ENCODE assay signal across 15 cellular contexts in the genomic region with DNA sequence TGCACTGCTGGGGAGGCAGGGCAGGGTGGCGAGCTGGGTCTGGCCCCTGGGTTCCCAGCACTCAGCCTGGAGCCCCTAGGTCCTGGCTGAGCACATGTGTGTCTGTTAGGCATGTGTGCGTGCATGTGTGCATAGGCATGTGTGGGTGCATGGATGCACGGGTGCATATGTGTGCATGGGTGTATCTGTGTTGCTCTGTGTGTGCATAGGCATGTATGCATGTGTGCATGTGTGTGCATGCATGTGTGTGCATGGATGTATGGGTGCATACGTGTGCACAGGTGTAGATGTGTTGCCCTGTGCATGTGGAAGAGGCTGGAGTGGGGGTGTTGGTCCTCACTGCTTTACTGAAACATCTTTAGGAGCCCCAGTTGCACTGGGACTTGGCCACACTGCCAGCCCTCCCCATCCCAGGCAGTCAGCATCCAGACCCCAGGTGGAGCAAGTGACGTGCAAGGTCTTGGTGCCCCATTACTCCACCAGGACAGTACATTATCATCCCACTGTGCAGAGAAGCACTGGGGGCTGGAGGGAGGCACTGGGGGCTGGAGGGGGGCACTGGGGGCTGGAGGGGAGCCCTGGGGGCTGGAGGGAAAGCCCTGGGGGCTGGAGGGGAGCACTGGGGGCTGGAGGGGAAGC. TPM values are rescaled to one million over a fixed set of nuclear protein-coding genes. Genes with fewer than 3 reads are reported as not detected.
A peak's percentile ranks its signal among the peaks of the same experiment; 100 is the strongest.
DNase-seq lines count a peak whose midpoint lies in the region; ATAC-seq and TF ChIP-seq lines count a peak whose summit lies in the region.
"Had no signal": no experiment of that assay in that cellular context is flagged by ENCODE, and none has a peak within 500 bp of the region (broad histone marks: within the 10 kb centered on the region; RNA-seq: fewer than 3 reads in every experiment).

No MANE protein-coding gene starts in this region.

- no peaks in the 10 kb centered on the region for H3K79me2 ChIP-seq in SK-N-SH (ENCODE audit: insufficient read depth)

- 64% methylated on average over 5 of the region's 5 CpGs for WGBS in SK-N-SH (ENCODE audit: low lambda C conversion rate)

- TF ChIP-seq RAD21 in SK-N-SH (IDR thresholded peaks at IDR 0.05; ENCODE audit: low read length) = no peak

- H4K20me1 ChIP-seq in SK-N-SH (ENCODE audit: insufficient read depth) = no peaks in the 10 kb centered on the region

- no peaks in the 10 kb centered on the region for H3K9me3 Mint-ChIP-seq in activated T-cell treated with anti-CD3 and anti-CD28 coated beads, Interleukin-2, amount 50 U/mL, for 24 hours
- no peaks in the 10 kb centered on the region for H3K9me3 Mint-ChIP-seq in stimulated activated effector memory CD8-positive, alpha-beta T cell treated with anti-CD3 and anti-CD28 coated beads, Interleukin-12 subunit alpha, Interleukin-12 subunit beta, amount 100 ng/mL, for 72 hours
- H3K9me3 Mint-ChIP-seq: activated B cell treated with CpG ODN at 0.5 μM for 24 hours; activated T-helper 2 cell treated with anti-CD3 and anti-CD28 coated beads, Interferon-gamma antibody, Interleukin-2, Interleukin-4, amounts not matched to agents 10 μg/mL and 5 μg/mL and 100 μg/mL, durations not matched to agents 14 hours and 24 hours and 36 hours; memory B cell had no signal

- intact Hi-C loops in sciatic nerve (cut with DNase I) = no loop called here

- H3K9me2 ChIP-seq in SK-N-SH = no peaks in the 10 kb centered on the region

- peak overlapping the region; percentile 50 for H3K27ac Mint-ChIP-seq in activated T-cell treated with anti-CD3 and anti-CD28 coated beads, Interleukin-2, amount 50 U/mL, for 24 hours
- peak overlapping the region; percentile 14 for H3K27ac Mint-ChIP-seq in stimulated activated effector memory CD8-positive, alpha-beta T cell treated with anti-CD3 and anti-CD28 coated beads, Interleukin-12 subunit alpha, Interleukin-12 subunit beta, amount 100 ng/mL, for 72 hours
- H3K27ac Mint-ChIP-seq: activated B cell treated with CpG ODN at 0.5 μM for 24 hours; activated T-helper 2 cell treated with anti-CD3 and anti-CD28 coated beads, Interferon-gamma antibody, Interleukin-2, Interleukin-4, amounts not matched to agents 10 μg/mL and 5 μg/mL and 100 μg/mL, durations not matched to agents 14 hours and 24 hours and 36 hours; memory B cell had no signal

- H3K27me3 ChIP-seq in SK-N-SH (ENCODE audit: insufficient read depth) (no peaks in the 10 kb centered on the region), WERI-Rb-1 (ENCODE audit: insufficient read depth, low read depth, severe bottlenecking) (no peaks in the 10 kb centered on the region)
- H3K27me3 ChIP-seq: SJCRH30 had no signal

- peaks cover 15% of the 10 kb centered on the region for H3K4me1 Mint-ChIP-seq in activated T-cell treated with anti-CD3 and anti-CD28 coated beads, Interleukin-2, amount 50 U/mL, for 24 hours (ENCODE audit: low read depth)
- H3K4me1 Mint-ChIP-seq in stimulated activated effector memory CD8-positive, alpha-beta T cell treated with anti-CD3 and anti-CD28 coated beads, Interleukin-12 subunit alpha, Interleukin-12 subunit beta, amount 100 ng/mL, for 72 hours = peaks cover 24% of the 10 kb centered on the region

- no peak for TF ChIP-seq CTCF in SK-N-SH (IDR thresholded peaks at IDR 0.05)
- TF ChIP-seq CTCF in WERI-Rb-1 (IDR thresholded peaks at IDR 0.05; ENCODE audit: low read depth, low read length) = no peak

- POLR2A ChIA-PET in SK-N-SH (lab: Yijun Ruan, JAX) = no interaction called here

- H3F3A ChIP-seq in SK-N-SH (replicated peaks; ENCODE audit: insufficient read depth) = peaks cover 15% of the 10 kb centered on the region

- no peak for ATAC-seq in stimulated activated effector memory CD8-positive, alpha-beta T cell treated with anti-CD3 and anti-CD28 coated beads, Interleukin-12 subunit alpha, Interleukin-12 subunit beta, amount 100 ng/mL, for 72 hours
- ATAC-seq in esophagus mucosa (no peak), sciatic nerve (no peak)

- H3K4me3 ChIP-seq in SK-N-SH (ENCODE audit: low read depth in 2 of 2, low read length in 1 of 2) = no peak overlapping the region; a peak in 1 of 4 replicates
- H3K4me3 ChIP-seq in WERI-Rb-1 (ENCODE audit: low read depth, low read length) = no peak overlapping the region
- H3K4me3 ChIP-seq: transverse colon had no signal

- peak overlapping the region; percentile 66 for H3K4me2 ChIP-seq in SK-N-SH

- peak overlapping the region in 1 of 2 experiments; percentile 77; a peak in 1 of 4 replicates for H3K27ac ChIP-seq in SK-N-SH (ENCODE audit: low read depth in 2 of 2, low read length in 1 of 2)
- no peak overlapping the region for H3K27ac ChIP-seq in WERI-Rb-1
- H3K27ac ChIP-seq: SJCRH30, transverse colon had no signal

- H3K36me3 ChIP-seq in SK-N-SH (replicated peaks in 1 of 2; ENCODE audit: control insufficient read depth in 1 of 2, insufficient read depth in 2 of 2, low read length in 1 of 2) = no peaks in the 10 kb centered on the region
- no peaks in the 10 kb centered on the region for H3K36me3 ChIP-seq in WERI-Rb-1
- H3K36me3 ChIP-seq: SJCRH30, transverse colon had no signal

- H3K36me3 Mint-ChIP-seq in activated T-cell treated with anti-CD3 and anti-CD28 coated beads, Interleukin-2, amount 50 U/mL, for 24 hours (ENCODE audit: low read depth) = no peaks in the 10 kb centered on the region
- H3K36me3 Mint-ChIP-seq in stimulated activated effector memory CD8-positive, alpha-beta T cell treated with anti-CD3 and anti-CD28 coated beads, Interleukin-12 subunit alpha, Interleukin-12 subunit beta, amount 100 ng/mL, for 72 hours = no peaks in the 10 kb centered on the region
- H3K36me3 Mint-ChIP-seq: memory B cell had no signal

- CTCF ChIA-PET in SK-N-SH (lab: Yijun Ruan, JAX) = interaction anchor here (0.8 kb wide), 1 partner anchor 15 kb away, joined by 3 read pairs; no protein-coding TSS in a partner anchor

- no peaks in the 10 kb centered on the region for H3K27me3 Mint-ChIP-seq in activated T-cell treated with anti-CD3 and anti-CD28 coated beads, Interleukin-2, amount 50 U/mL, for 24 hours

- H3K9me3 ChIP-seq in SK-N-SH (no peaks in the 10 kb centered on the region), WERI-Rb-1 (ENCODE audit: severe bottlenecking) (no peaks in the 10 kb centered on the region)
- H3K9me3 ChIP-seq: SJCRH30, transverse colon had no signal

- no peak for TF ChIP-seq EP300 in SK-N-SH (IDR thresholded peaks at IDR 0.05; ENCODE audit: borderline replicate concordance in 1 of 2, low read depth in 1 of 2, low read length in 1 of 2)

- H3K4me3 Mint-ChIP-seq in activated T-cell treated with anti-CD3 and anti-CD28 coated beads, Interleukin-2, amount 50 U/mL, for 24 hours = no peak overlapping the region
- peak overlapping the region; percentile 48 for H3K4me3 Mint-ChIP-seq in stimulated activated effector memory CD8-positive, alpha-beta T cell treated with anti-CD3 and anti-CD28 coated beads, Interleukin-12 subunit alpha, Interleukin-12 subunit beta, amount 100 ng/mL, for 72 hours
- H3K4me3 Mint-ChIP-seq: activated B cell treated with CpG ODN at 0.5 μM for 24 hours, memory B cell had no signal

- no peak overlapping the region for H2AFZ ChIP-seq in SK-N-SH (ENCODE audit: low read depth)

- peaks cover 13 to 14% of the 10 kb centered on the region in 2 experiments; a peak in 3 of 4 replicates for H3K4me1 ChIP-seq in SK-N-SH (ENCODE audit: control insufficient read depth in 1 of 2, insufficient read depth in 2 of 2, low read depth in 1 of 2, low read length in 1 of 2)

- no peak for DNase-seq in activated T-cell treated with anti-CD3 and anti-CD28 coated beads, Interleukin-2, amount 50 U/mL, for 24 hours
- DNase-seq in activated T-cell treated with anti-CD3 and anti-CD28 coated beads for 4 hours (no peak), SK-N-SH (no peak), iPS-NIHi11 (ENCODE audit: low spot score) (peak; percentile 66), WERI-Rb-1 (no peak), sciatic nerve (ENCODE audit: low spot score) (no peak)
- DNase-seq in stimulated activated effector memory CD8-positive, alpha-beta T cell treated with anti-CD3 and anti-CD28 coated beads, Interleukin-12 subunit alpha, Interleukin-12 subunit beta, amount 100 ng/mL, for 72 hours (ENCODE audit: low spot score in 2 of 2) = no peak
- DNase-seq: activated B cell treated with CpG ODN at 0.5 μM for 24 hours, NCI-H1694 treated with DMSO at 0.1 percent for 48 hours, right cardiac atrium, transverse colon had no signal

- H3K9ac ChIP-seq in SK-N-SH = no peak overlapping the region

RNA-seq across cellular contexts. Expression of a gene that starts 10.4 kb away (rescaled TPM):
- 0.05 TPM in 1 of 2 replicates, not detected in the other for polyA plus RNA-seq in SK-N-SH (2012; rRNA removed)
- polyA plus RNA-seq in SK-N-SH (2012; cell fraction: cytosol; rRNA removed) = not detected in 2 replicates
- 0.09 and 0.29 TPM in 2 replicates for polyA plus RNA-seq in SK-N-SH (2012; cell fraction: nucleus; rRNA removed)
- total RNA-seq in esophagus mucosa (not detected), sciatic nerve (not detected)
- total RNA-seq: activated B cell treated with CpG ODN at 0.5 μM for 24 hours; activated T-helper 2 cell treated with anti-CD3 and anti-CD28 coated beads, Interferon-gamma antibody, Interleukin-2, Interleukin-4, amounts not matched to agents 10 μg/mL and 5 μg/mL and 100 μg/mL, durations not matched to agents 14 hours and 24 hours and 36 hours had no signal

RNA-seq across cellular contexts. Expression of a gene that starts 27.5 kb away (rescaled TPM):
- 3.9 and 4.0 TPM in 2 replicates for polyA plus RNA-seq in SK-N-SH (2012; rRNA removed)
- 1.1 and 1.9 TPM in 2 replicates for polyA plus RNA-seq in SK-N-SH (2012; cell fraction: cytosol; rRNA removed)
- 27.9 and 35.3 TPM in 2 replicates for polyA plus RNA-seq in SK-N-SH (2012; cell fraction: nucleus; rRNA removed)
- total RNA-seq in esophagus mucosa (1.0 TPM), sciatic nerve (not detected)
- total RNA-seq: right cardiac atrium, SJCRH30 had no signal
- polyA plus RNA-seq: right cardiac atrium had no signal

RNA-seq across cellular contexts. Expression of a gene that starts 42.6 kb away (rescaled TPM):
- 3,540 and 4,635 TPM in 2 replicates for polyA plus RNA-seq in SK-N-SH (2012; rRNA removed)
- 2,365 and 3,863 TPM in 2 replicates for polyA plus RNA-seq in SK-N-SH (2012; cell fraction: cytosol; rRNA removed)
- polyA plus RNA-seq in SK-N-SH (2012; cell fraction: nucleus; rRNA removed) = 1,480 and 2,319 TPM in 2 replicates
- total RNA-seq in esophagus mucosa (2,146 TPM), sciatic nerve (1,500 TPM)

RNA-seq across cellular contexts. Expression of a gene that starts 54.4 kb away (rescaled TPM):
- polyA plus RNA-seq in SK-N-SH (2012; rRNA removed) = 138 and 143 TPM in 2 replicates
- polyA plus RNA-seq in SK-N-SH (2012; cell fraction: cytosol; rRNA removed) = 53.1 and 80.5 TPM in 2 replicates
- 210 and 292 TPM in 2 replicates for polyA plus RNA-seq in SK-N-SH (2012; cell fraction: nucleus; rRNA removed)
- total RNA-seq in esophagus mucosa (69.5 TPM), sciatic nerve (55.8 TPM)

RNA-seq across cellular contexts. Expression of a gene that starts 54.6 kb away (rescaled TPM):
- polyA plus RNA-seq in SK-N-SH (2012; rRNA removed) = 7.2 and 8.5 TPM in 2 replicates
- polyA plus RNA-seq in SK-N-SH (2012; cell fraction: cytosol; rRNA removed) = 4.7 and 5.6 TPM in 2 replicates
- polyA plus RNA-seq in SK-N-SH (2012; cell fraction: nucleus; rRNA removed) = 25.2 and 26.5 TPM in 2 replicates
- total RNA-seq in esophagus mucosa = 3.9 TPM
- 6.5 TPM for total RNA-seq in sciatic nerve
